12 cellular contexts compared by ENCODE assay signal in the genomic region with DNA sequence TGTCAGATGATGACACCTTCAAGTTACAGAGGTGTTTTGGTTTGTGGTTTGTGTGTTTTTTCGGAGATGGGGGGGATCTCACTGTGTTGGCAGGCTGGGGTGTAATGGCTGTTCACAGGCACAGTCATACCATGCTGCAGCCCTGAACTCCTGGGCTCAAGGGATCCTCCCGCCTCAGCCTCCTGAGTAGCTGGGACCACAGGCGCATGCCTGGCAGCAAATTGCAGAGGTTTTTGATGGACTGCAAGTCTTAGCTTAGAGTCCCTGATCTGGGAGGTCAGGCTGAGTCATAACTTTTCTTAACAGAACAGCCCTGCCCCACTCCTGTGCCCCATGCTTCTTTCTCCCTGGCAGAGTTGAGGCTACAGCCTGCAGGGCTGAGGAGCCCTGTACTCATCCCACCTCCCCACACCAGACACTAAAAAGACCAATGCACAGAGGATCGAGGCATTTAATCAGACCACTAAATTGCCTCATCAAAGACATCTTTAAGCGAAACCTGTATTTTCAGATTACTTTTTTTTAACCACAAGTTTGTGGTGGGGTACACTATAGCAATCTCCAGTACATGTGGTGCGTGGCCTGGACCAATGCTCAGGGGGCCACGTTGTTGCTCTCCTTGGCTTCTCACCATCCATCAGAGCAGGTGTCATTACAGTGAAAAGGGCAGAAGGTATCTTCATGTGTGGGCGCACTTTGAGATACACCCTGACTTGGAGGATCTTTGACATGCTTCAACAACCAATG. TPM values are rescaled to one million over a fixed set of nuclear protein-coding genes. Genes with fewer than 3 reads are reported as not detected.
DNase-seq lines count a peak whose midpoint lies in the region; ATAC-seq and TF ChIP-seq lines count a peak whose summit lies in the region.
"Had no signal": no experiment of that assay in that cellular context is flagged by ENCODE, and none has a peak within 500 bp of the region (broad histone marks: within the 10 kb centered on the region; RNA-seq: fewer than 3 reads in every experiment).

No MANE protein-coding gene starts in this region.

- peaks cover 2% of the 10 kb centered on the region; the same call in 1 of the 2 replicates for H3K79me2 ChIP-seq in DND-41 (ENCODE audit: insufficient read depth, low read length)

- peaks cover 14% of the 10 kb centered on the region; the same call in 1 of the 2 replicates for H4K20me1 ChIP-seq in DND-41 (ENCODE audit: insufficient read depth, low read length)
- peaks cover 28% of the 10 kb centered on the region for H4K20me1 ChIP-seq in IMR-90 (ENCODE audit: insufficient read depth, low read length)

- in situ Hi-C loops in IMR-90 (cut with MboI; ENCODE audit: low sequenced_read_pairs), result no loop called here
- in situ Hi-C loops in gastrocnemius medialis (cut with MboI; ENCODE audit: low sequenced_read_pairs in 4 of 4), result loop anchor here in 1 of 4 donors (10.0 kb wide), 1 partner anchor 85 kb away; a partner anchor contains a TSS

- 80% methylated on average over 3 of the region's 8 CpGs; no CpG with 5 or more reads in 1 of the 2 experiments for WGBS in IMR-90 (ENCODE audit: extremely low coverage in 2 of 2, insufficient read length in 1 of 2), 2 experiments
- 78% methylated on average over 8 of the region's 8 CpGs for WGBS in mesenchymal stem cell

- H3K27me3 ChIP-seq in DND-41 (ENCODE audit: insufficient read depth, low read length, poor library complexity) (no peaks in the 10 kb centered on the region), IMR-90 (ENCODE audit: control insufficient read depth, insufficient read depth, low read length) (no peaks in the 10 kb centered on the region), mesenchymal stem cell (ENCODE audit: control insufficient read depth in 1 of 2, insufficient read depth in 1 of 2, low read length in 2 of 2) (no peaks in the 10 kb centered on the region), gastrocnemius medialis (no peaks in the 10 kb centered on the region)
- H3K27me3 ChIP-seq: breast epithelium, foreskin keratinocyte, left lung had no signal

- H3K4ac ChIP-seq in IMR-90 (ENCODE audit: low read depth, low read length) (no peak overlapping the region), mesenchymal stem cell (ENCODE audit: low read depth in 1 of 2, low read length in 2 of 2) (no peak overlapping the region)

- TF ChIP-seq POLR2A in IMR-90 (IDR thresholded peaks at IDR 0.05; ENCODE audit: low read depth, low read length) (no peak), gastrocnemius medialis (IDR thresholded peaks at IDR 0.05) (no peak)

- H2AFZ ChIP-seq in DND-41 (ENCODE audit: low read depth, low read length), result no peak overlapping the region
- H2AFZ ChIP-seq in IMR-90 (replicated peaks; ENCODE audit: low read length, poor library complexity), result no peak overlapping the region
- no peak overlapping the region for H2AFZ ChIP-seq in mesenchymal stem cell (ENCODE audit: low read depth, low read length)

- CTCF ChIA-PET in IMR-90 (lab: Yijun Ruan, JAX), result no interaction called here

- no peak overlapping the region for H3K9ac ChIP-seq in DND-41 (ENCODE audit: low read depth, low read length)
- H3K9ac ChIP-seq in IMR-90 (ENCODE audit: low read depth, low read length), result no peak overlapping the region
- H3K9ac ChIP-seq in mesenchymal stem cell (ENCODE audit: low read length), result no peak overlapping the region

- peaks cover 42% of the 10 kb centered on the region for H3K9me1 ChIP-seq in IMR-90 (ENCODE audit: insufficient read depth, low read length)

- no peak overlapping the region for H3K4me3 Mint-ChIP-seq in activated naive CD8-positive, alpha-beta T cell

- DNase-seq in DND-41, result peak; percentile 10
- peak; percentile 58 for DNase-seq in IMR-90
- DNase-seq in mesenchymal stem cell, result peak; percentile 67
- no peak for DNase-seq in DMS 273 (lab: John Stamatoyannopoulos, UW; ENCODE audit: unreplicated experiment)
- DNase-seq in gastrocnemius medialis, result no peak
- no peak for DNase-seq in dedifferentiated amniotic fluid mesenchymal stem cell (ENCODE audit: extremely low spot score)
- DNase-seq: foreskin keratinocyte, left lung, NCI-H1930 had no signal

- H3K9me3 ChIP-seq in DND-41 (ENCODE audit: insufficient read depth, low read length, severe bottlenecking) (no peaks in the 10 kb centered on the region), IMR-90 (ENCODE audit: control insufficient read depth, insufficient read depth, low read length) (no peaks in the 10 kb centered on the region), mesenchymal stem cell (ENCODE audit: control insufficient read depth, low read length) (no peaks in the 10 kb centered on the region), gastrocnemius medialis (no peaks in the 10 kb centered on the region)
- H3K9me3 ChIP-seq: breast epithelium, left lung had no signal

- POLR2A ChIA-PET in IMR-90 (lab: Charles Lee; ENCODE audit: unreplicated experiment), result no interaction called here

- no peak overlapping the region for H3K14ac ChIP-seq in IMR-90 (replicated peaks; ENCODE audit: low read depth, low read length)
- no peak overlapping the region for H3K14ac ChIP-seq in mesenchymal stem cell (ENCODE audit: low read length in 2 of 2)

- H2BK120ac ChIP-seq in IMR-90 (ENCODE audit: low read depth, low read length) (no peak overlapping the region), mesenchymal stem cell (ENCODE audit: low read depth, low read length) (no peak overlapping the region)

- 0 out of 2 replicates have a peak overlapping the region, but pooled peaks have one; percentile 2 for H3K23ac ChIP-seq in IMR-90 (ENCODE audit: low read depth, low read length)
- no peak overlapping the region for H3K23ac ChIP-seq in mesenchymal stem cell (ENCODE audit: low read length in 2 of 2)

- H3K4me1 Mint-ChIP-seq in activated naive CD8-positive, alpha-beta T cell (ENCODE audit: low read depth), result peaks cover 45% of the 10 kb centered on the region

- no peaks in the 10 kb centered on the region for H3K27me3 Mint-ChIP-seq in activated naive CD8-positive, alpha-beta T cell

- peak overlapping the region in 1 of 2 experiments; percentile 84 for H2BK12ac ChIP-seq in mesenchymal stem cell (ENCODE audit: low read length in 2 of 2)

- no peak overlapping the region for H2BK20ac ChIP-seq in IMR-90 (ENCODE audit: low read depth, low read length)

- H2BK15ac ChIP-seq in IMR-90 (ENCODE audit: low read depth, low read length) (no peak overlapping the region), mesenchymal stem cell (ENCODE audit: low read depth, poor library complexity, severe bottlenecking) (no peak overlapping the region)

- peak overlapping the region; percentile 40; the same call in 1 of the 2 replicates for H2AK5ac ChIP-seq in IMR-90 (ENCODE audit: low read depth, low read length)
- H2AK5ac ChIP-seq in mesenchymal stem cell (ENCODE audit: low read length, severe bottlenecking), result no peak overlapping the region

- H4K5ac ChIP-seq in IMR-90 (ENCODE audit: low read depth, low read length), result no peak overlapping the region

- H3K4me1 ChIP-seq in DND-41 (ENCODE audit: insufficient read depth, low read length), result no peaks in the 10 kb centered on the region
- H3K4me1 ChIP-seq in IMR-90 (ENCODE audit: control insufficient read depth, insufficient read depth, low read length), result peaks cover 32% of the 10 kb centered on the region
- peaks cover 40% of the 10 kb centered on the region for H3K4me1 ChIP-seq in mesenchymal stem cell (ENCODE audit: control insufficient read depth, insufficient read depth, low read depth, low read length)
- H3K4me1 ChIP-seq in gastrocnemius medialis, result peaks cover 9 to 19% of the 10 kb centered on the region in 2 donors
- H3K4me1 ChIP-seq: foreskin keratinocyte had no signal

- TF ChIP-seq RAD21 in IMR-90 (IDR thresholded peaks at IDR 0.05; ENCODE audit: low read length), result no peak

- intact Hi-C loops in IMR-90 (cut with micrococcal nuclease) (no loop called here), gastrocnemius medialis (cut with DNase I; ENCODE audit: low total_unique reads) (no loop called here)

- TF ChIP-seq CTCF in DND-41 (IDR thresholded peaks at IDR 0.05; ENCODE audit: borderline replicate concordance, extremely low read depth, low read length, poor library complexity, severe bottlenecking) (no peak), IMR-90 (conservative IDR thresholded peaks at IDR 0.05; ENCODE audit: low read depth, low read length) (no peak), gastrocnemius medialis (IDR thresholded peaks at IDR 0.05 in 4 of 5, conservative IDR thresholded peaks at IDR 0.05 in 1 of 5) (no peak)

- no peak overlapping the region for H4K91ac ChIP-seq in IMR-90 (ENCODE audit: insufficient read depth, low read depth, low read length)
- H4K91ac ChIP-seq in mesenchymal stem cell (ENCODE audit: low read length), result no peak overlapping the region

- dilution Hi-C loops in IMR-90 (cut with HindIII; ENCODE audit: low sequenced_read_pairs, unreplicated experiment), result no loop called here

- H2BK5ac ChIP-seq in IMR-90 (ENCODE audit: low read depth, low read length, poor library complexity, severe bottlenecking) (no peak overlapping the region), mesenchymal stem cell (ENCODE audit: low read depth, low read length, poor library complexity, severe bottlenecking) (no peak overlapping the region)

- no peak overlapping the region for H3K56ac ChIP-seq in IMR-90 (ENCODE audit: extremely low read depth, insufficient read depth, low read length)

- H3K4me2 ChIP-seq in DND-41 (ENCODE audit: insufficient read depth, low read length) (no peak overlapping the region), IMR-90 (ENCODE audit: low read depth, low read length) (no peak overlapping the region), mesenchymal stem cell (ENCODE audit: low read length, poor library complexity, severe bottlenecking) (peak overlapping the region; percentile 27)

- H3K36me3 Mint-ChIP-seq in activated naive CD8-positive, alpha-beta T cell, result no peaks in the 10 kb centered on the region

- H3K18ac ChIP-seq in IMR-90 (ENCODE audit: low read depth, low read length) (no peak overlapping the region), mesenchymal stem cell (ENCODE audit: low read depth in 1 of 2, low read length in 2 of 2) (peak overlapping the region in 1 of 2 experiments; percentile 54)

- peak overlapping the region; percentile 13 for H3K27ac Mint-ChIP-seq in activated naive CD8-positive, alpha-beta T cell

- peaks cover 43 to 71% of the 10 kb centered on the region in 2 experiments for H3K79me1 ChIP-seq in IMR-90 (ENCODE audit: low read depth in 1 of 2, low read length in 2 of 2)
- peaks cover 33% of the 10 kb centered on the region for H3K79me1 ChIP-seq in mesenchymal stem cell (replicated peaks; ENCODE audit: low read length, poor library complexity, severe bottlenecking)

- no peak overlapping the region for H3K4me3 ChIP-seq in DND-41 (ENCODE audit: low read depth in 1 of 2, low read length in 2 of 2)
- no peak overlapping the region for H3K4me3 ChIP-seq in IMR-90 (ENCODE audit: insufficient read depth, low read depth, low read length)
- H3K4me3 ChIP-seq in mesenchymal stem cell (ENCODE audit: insufficient read depth in 1 of 2, low read depth in 1 of 2, low read length in 2 of 2), result no peak overlapping the region
- H3K4me3 ChIP-seq in gastrocnemius medialis, result no peak overlapping the region
- H3K4me3 ChIP-seq: breast epithelium, left lung had no signal

- no peaks in the 10 kb centered on the region for H3K9me3 Mint-ChIP-seq in activated naive CD8-positive, alpha-beta T cell (ENCODE audit: low read depth)

- H3K36me3 ChIP-seq in DND-41 (ENCODE audit: insufficient read depth, low read length), result peaks cover 67% of the 10 kb centered on the region
- peaks cover 21% of the 10 kb centered on the region; the same call in 1 of the 2 replicates for H3K36me3 ChIP-seq in IMR-90 (ENCODE audit: control insufficient read depth, insufficient read depth, low read length)
- H3K36me3 ChIP-seq in mesenchymal stem cell (ENCODE audit: control insufficient read depth in 1 of 2, insufficient read depth in 2 of 2, low read depth in 1 of 2, low read length in 2 of 2), result peaks cover 58 to 68% of the 10 kb centered on the region in 2 experiments
- peaks cover 0 to 22% of the 10 kb centered on the region in 2 donors for H3K36me3 ChIP-seq in gastrocnemius medialis

- ATAC-seq in DND-41 (ENCODE audit: insufficient read depth, low read depth) (peak; percentile 47), IMR-90 (ENCODE audit: low read depth) (peak; percentile 67), GM21423 (IDR thresholded peaks at IDR 0.05; ENCODE audit: unreplicated experiment) (no peak), gastrocnemius medialis (no peak)
- ATAC-seq: foreskin keratinocyte, left lung had no signal

- peak overlapping the region; percentile 62 for H2AK9ac ChIP-seq in IMR-90 (replicated peaks; ENCODE audit: low read depth, low read length, poor library complexity)

- H3K27ac ChIP-seq in DND-41 (ENCODE audit: low read length) (0 out of 2 replicates have a peak overlapping the region, but pooled peaks have one; percentile 15), IMR-90 (ENCODE audit: insufficient read depth, low read length) (no peak overlapping the region), mesenchymal stem cell (ENCODE audit: low read length, poor library complexity, severe bottlenecking) (peak overlapping the region; percentile 10), gastrocnemius medialis (no peak overlapping the region)
- H3K27ac ChIP-seq: breast epithelium, foreskin keratinocyte, left lung had no signal

- H4K8ac ChIP-seq in IMR-90 (ENCODE audit: low read depth in 2 of 2, low read length in 2 of 2), result no peak overlapping the region
- no peak overlapping the region for H4K8ac ChIP-seq in mesenchymal stem cell (ENCODE audit: low read length)

- BruUV-seq in IMR-90 (replicated peaks; lab: Mats Ljungman, UMichigan), result no TSS peak

RNA-seq across cellular contexts. Expression of a gene that starts 17.1 kb away (rescaled TPM):
- total RNA-seq in IMR-90 (2012; rRNA removed), result 0.28 and 0.36 TPM in 2 replicates
- 0.76 and 1.1 TPM in 2 replicates for polyA plus RNA-seq in IMR-90 (2012; rRNA removed)
- 1.3 and 1.6 TPM in 2 replicates for polyA plus RNA-seq in IMR-90 (2012; cell fraction: cytosol; rRNA removed)
- 2.9 and 7.6 TPM in 2 replicates for polyA plus RNA-seq in IMR-90 (2012; cell fraction: nucleus; rRNA removed; ENCODE audit: low replicate concordance)
- 1.0 TPM for polyA plus RNA-seq in mesenchymal stem cell (2013, experiment 1 of 2)
- polyA plus RNA-seq in mesenchymal stem cell (2013, experiment 2 of 2), result 1.1 TPM
- total RNA-seq in gastrocnemius medialis, result 1 to 10 TPM in 3 of 4 donors, under 1 TPM in 1; 0.39 to 3.6 (median 1.2) TPM

Comparison
In these comparisons a context has a peak if more than half of its experiments do, and no peak if none do; other contexts are left out.
1. ATAC-seq: peak in DND-41 (single experiment) and IMR-90 (single experiment); none in GM21423 (single experiment) and gastrocnemius medialis (0 of 2).
2. DNase-seq: peak in DND-41 (single experiment), IMR-90 (single experiment) and mesenchymal stem cell (single experiment); none in DMS 273 (single experiment), gastrocnemius medialis (0 of 2) and dedifferentiated amniotic fluid mesenchymal stem cell (single experiment).
3. H3K27ac ChIP-seq: peak in DND-41 (single experiment) and mesenchymal stem cell (single experiment); none in IMR-90 (single experiment) and gastrocnemius medialis (0 of 4).